9 cellular contexts compared by ENCODE assay signal in the genomic region with DNA sequence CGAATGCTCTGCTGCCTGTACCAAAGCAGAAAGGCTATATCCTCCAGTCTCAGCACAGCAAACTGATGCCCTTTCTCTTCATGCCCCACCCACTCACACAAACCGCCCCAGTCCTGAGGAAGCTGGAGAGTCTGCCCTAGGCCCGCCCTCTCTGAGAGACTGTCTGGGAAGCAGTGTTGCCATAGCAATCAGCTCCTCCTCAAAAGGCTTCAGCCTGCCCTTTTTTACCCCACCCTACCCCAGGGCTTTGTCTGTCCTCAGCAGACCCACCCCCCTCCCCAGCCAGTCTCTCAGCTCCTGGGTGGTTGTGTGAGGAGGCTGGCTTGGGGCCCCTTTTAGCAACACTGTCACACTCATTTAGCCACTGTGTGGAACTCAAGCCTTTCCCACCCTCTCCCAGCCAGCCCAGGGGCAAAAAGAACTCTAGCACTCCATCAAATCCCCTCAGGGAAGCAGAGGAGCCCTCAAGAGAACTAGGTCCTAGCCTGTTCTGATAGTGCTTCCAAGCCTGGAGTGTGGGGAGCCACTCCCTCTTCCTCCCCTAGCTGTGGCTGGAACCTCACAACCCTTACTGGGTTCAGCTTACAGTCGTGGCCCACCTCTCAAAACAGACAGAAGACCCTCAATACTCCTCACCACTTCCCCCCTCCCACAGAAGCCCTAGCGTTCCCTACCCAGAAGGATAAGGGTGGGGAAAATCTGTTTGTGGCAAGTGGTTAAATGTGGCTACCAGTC. TPM values are rescaled to one million over a fixed set of nuclear protein-coding genes. Genes with fewer than 3 reads are reported as not detected.
DNase-seq lines count a peak whose midpoint lies in the region; ATAC-seq and TF ChIP-seq lines count a peak whose summit lies in the region.
"Had no signal": no experiment of that assay in that cellular context is flagged by ENCODE, and none has a peak within 500 bp of the region (broad histone marks: within the 10 kb centered on the region; RNA-seq: fewer than 3 reads in every experiment).

No MANE protein-coding gene starts in this region.

- peak overlapping the region; percentile 73 for H3K4me2 ChIP-seq in parathyroid adenoma (ENCODE audit: low read length)

- TF ChIP-seq POLR2A in heart left ventricle (IDR thresholded peaks at IDR 0.05), result peak in 1 of 2 donors; percentile 34
- no peak for TF ChIP-seq POLR2A in vagina (IDR thresholded peaks at IDR 0.05)

- H3K4me1 ChIP-seq in adipocyte (ENCODE audit: control insufficient read depth, insufficient read depth, low read length) (peaks cover 55% of the 10 kb centered on the region), heart left ventricle (peaks cover 3 to 63% (median 49%) of the 10 kb centered on the region in 12 donors), parathyroid adenoma (peaks cover 5% of the 10 kb centered on the region), vagina (peaks cover 64% of the 10 kb centered on the region)

- H3K36me3 ChIP-seq in adipocyte (ENCODE audit: control insufficient read depth, insufficient read depth, low read length, severe bottlenecking), result no peaks in the 10 kb centered on the region
- no peaks in the 10 kb centered on the region for H3K36me3 ChIP-seq in heart left ventricle
- no peaks in the 10 kb centered on the region for H3K36me3 ChIP-seq in parathyroid adenoma (ENCODE audit: control insufficient read depth, insufficient read depth, low read length)
- H3K36me3 ChIP-seq in vagina, result no peaks in the 10 kb centered on the region
- H3K36me3 ChIP-seq: pancreas had no signal

- DNase-seq in Daoy (ENCODE audit: low read depth), result peak; percentile 90
- peak; percentile 94 for DNase-seq in Kasumi-1 (lab: John Stamatoyannopoulos, UW)
- peak; percentile 94 for DNase-seq in SK-N-DZ (ENCODE audit: low spot score)
- DNase-seq in adipocyte (ENCODE audit: low read depth), result peak; percentile 99
- DNase-seq in heart left ventricle, result peak; percentile 85 to 94 (median 90)
- no peak for DNase-seq in vagina (ENCODE audit: extremely low spot score in 2 of 2)

- intact Hi-C loops in heart left ventricle (cut with DNase I), result loop anchor here in 6 of 10 donors (5.0 to 10.0 kb wide), 5 partner anchors 51 to 623 kb away; a partner anchor contains a TSS
- intact Hi-C loops in vagina (cut with DNase I), result no loop called here

- H3K9me3 ChIP-seq in adipocyte (ENCODE audit: control insufficient read depth, low read length) (no peaks in the 10 kb centered on the region), heart left ventricle (no peaks in the 10 kb centered on the region), parathyroid adenoma (ENCODE audit: control insufficient read depth, low read length) (no peaks in the 10 kb centered on the region), vagina (no peaks in the 10 kb centered on the region)
- H3K9me3 ChIP-seq: pancreas had no signal

- H3K27me3 ChIP-seq in adipocyte (replicated peaks; ENCODE audit: control insufficient read depth, insufficient read depth, low read length) (no peaks in the 10 kb centered on the region), heart left ventricle (no peaks in the 10 kb centered on the region), parathyroid adenoma (ENCODE audit: control insufficient read depth, insufficient read depth, low read length) (no peaks in the 10 kb centered on the region), vagina (no peaks in the 10 kb centered on the region)
- H3K27me3 ChIP-seq: pancreas had no signal

- H3K4me3 ChIP-seq in adipocyte (ENCODE audit: low read length) (peak overlapping the region; percentile 85), heart left ventricle (peak overlapping the region in 10 of 12 donors; percentile 56 to 81 (median 65)), parathyroid adenoma (ENCODE audit: low read depth, low read length) (peak overlapping the region; percentile 52), vagina (peak overlapping the region; percentile 43 to 51)

- peak overlapping the region; percentile 53 for H2AFZ ChIP-seq in parathyroid adenoma

- peak overlapping the region; percentile 94 for H3K9ac ChIP-seq in adipocyte (ENCODE audit: low read length)
- no peak overlapping the region for H3K9ac ChIP-seq in parathyroid adenoma

- no peak for TF ChIP-seq CTCF in heart left ventricle (IDR thresholded peaks at IDR 0.05)
- TF ChIP-seq CTCF in parathyroid adenoma (IDR thresholded peaks at IDR 0.05), result no peak
- no peak for TF ChIP-seq CTCF in vagina (IDR thresholded peaks at IDR 0.05)

- peak overlapping the region; percentile 70 to 98 (median 90) for H3K27ac ChIP-seq in heart left ventricle
- H3K27ac ChIP-seq in parathyroid adenoma, result peak overlapping the region; percentile 90
- peak overlapping the region; percentile 95 for H3K27ac ChIP-seq in vagina

- ATAC-seq in heart left ventricle (peak; percentile 4 to 44 (median 34)), GM19467 (IDR thresholded peaks at IDR 0.05; ENCODE audit: unreplicated experiment) (no peak)

- peaks cover 2% of the 10 kb centered on the region for H3K79me2 ChIP-seq in parathyroid adenoma

- 16 to 20% (median 18%) methylated on average over 5 of the region's 5 CpGs for WGBS in heart left ventricle, 4 donors

RNA-seq across cellular contexts. Expression of a gene that starts 1.4 kb away (rescaled TPM):
- 1.9 and 4.7 TPM in 2 replicates for total RNA-seq in Daoy (2014; rRNA removed; shearing (Covaris generic))
- 3.3 and 4.1 TPM in 2 replicates for polyA plus RNA-seq in SK-N-DZ (2014; cell fraction: cytosol; rRNA removed)
- polyA plus RNA-seq in SK-N-DZ (2014; cell fraction: nucleus; rRNA removed), result 11.8 and 12.0 TPM in 2 replicates
- total RNA-seq in heart left ventricle, result 10 to 100 TPM; 15.9 to 43.3 (median 19.5) TPM
- polyA plus RNA-seq in heart left ventricle, result 10 to 100 TPM; 15.9 to 42.5 TPM
- total RNA-seq in vagina, result 11.5 TPM

RNA-seq across cellular contexts. Expression of a gene that starts 11.3 kb away (rescaled TPM):
- 222 and 248 TPM in 2 replicates for total RNA-seq in Daoy (2014; rRNA removed; shearing (Covaris generic))
- polyA plus RNA-seq in SK-N-DZ (2014; cell fraction: cytosol; rRNA removed), result 220 and 242 TPM in 2 replicates
- 226 and 235 TPM in 2 replicates for polyA plus RNA-seq in SK-N-DZ (2014; cell fraction: nucleus; rRNA removed)
- total RNA-seq in heart left ventricle, result 100 to 1,000 TPM; 114 to 162 (median 130) TPM
- 100 to 1,000 TPM in 1 of 2 donors, 10 to 100 TPM in 1; 78.2 to 177 TPM for polyA plus RNA-seq in heart left ventricle
- 98.2 TPM for total RNA-seq in vagina

RNA-seq across cellular contexts. Expression of a gene that starts 17.9 kb away (rescaled TPM):
- 18.9 and 22.2 TPM in 2 replicates for total RNA-seq in Daoy (2014; rRNA removed; shearing (Covaris generic))
- 16.2 and 18.0 TPM in 2 replicates for polyA plus RNA-seq in SK-N-DZ (2014; cell fraction: cytosol; rRNA removed)
- 18.1 and 21.6 TPM in 2 replicates for polyA plus RNA-seq in SK-N-DZ (2014; cell fraction: nucleus; rRNA removed)
- total RNA-seq in heart left ventricle (10 to 100 TPM in 2 of 9 donors, 1 to 10 TPM in 7; 7.0 to 13.1 (median 9.1) TPM), vagina (13.3 TPM)
- 10 to 100 TPM in 1 of 2 donors, 1 to 10 TPM in 1; 8.6 to 12.0 TPM for polyA plus RNA-seq in heart left ventricle

RNA-seq across cellular contexts. Expression of a gene that starts 34.5 kb away (rescaled TPM):
- total RNA-seq in Daoy (2014; rRNA removed; shearing (Covaris generic)), result 43.0 and 48.1 TPM in 2 replicates
- polyA plus RNA-seq in SK-N-DZ (2014; cell fraction: cytosol; rRNA removed), result 69.4 and 102 TPM in 2 replicates
- 300 and 345 TPM in 2 replicates for polyA plus RNA-seq in SK-N-DZ (2014; cell fraction: nucleus; rRNA removed)
- total RNA-seq in heart left ventricle, result 10 to 100 TPM in 1 of 9 donors, 1 to 10 TPM in 7, under 1 TPM in 1; 0.71 to 11.8 (median 2.9) TPM
- polyA plus RNA-seq in heart left ventricle, result 1 to 10 TPM; 2.3 to 3.4 TPM
- total RNA-seq in vagina, result 17.2 TPM

RNA-seq across cellular contexts. Expression of a gene that starts 41.9 kb away (rescaled TPM):
- 569 and 580 TPM in 2 replicates for total RNA-seq in Daoy (2014; rRNA removed; shearing (Covaris generic))
- polyA plus RNA-seq in SK-N-DZ (2014; cell fraction: cytosol; rRNA removed), result 205 and 231 TPM in 2 replicates
- 135 and 148 TPM in 2 replicates for polyA plus RNA-seq in SK-N-DZ (2014; cell fraction: nucleus; rRNA removed)
- total RNA-seq in heart left ventricle, result 100 to 1,000 TPM; 221 to 411 (median 279) TPM
- 100 to 1,000 TPM; 107 to 251 TPM for polyA plus RNA-seq in heart left ventricle
- 130 TPM for total RNA-seq in vagina

Comparison
In these comparisons a context has a peak if more than half of its experiments do, and no peak if none do; other contexts are left out.
1. DNase-seq: peak in Daoy (single experiment), Kasumi-1 (2 of 2), SK-N-DZ (single experiment), adipocyte (single experiment) and heart left ventricle (5 of 5); none in vagina (0 of 2).
2. Peak in every context shown above with its lines, with median percentiles within 50 percentile points of each other: H3K4me3 ChIP-seq and H3K27ac ChIP-seq.